ENCODE assay signal across 10 cellular contexts in the genomic region with DNA sequence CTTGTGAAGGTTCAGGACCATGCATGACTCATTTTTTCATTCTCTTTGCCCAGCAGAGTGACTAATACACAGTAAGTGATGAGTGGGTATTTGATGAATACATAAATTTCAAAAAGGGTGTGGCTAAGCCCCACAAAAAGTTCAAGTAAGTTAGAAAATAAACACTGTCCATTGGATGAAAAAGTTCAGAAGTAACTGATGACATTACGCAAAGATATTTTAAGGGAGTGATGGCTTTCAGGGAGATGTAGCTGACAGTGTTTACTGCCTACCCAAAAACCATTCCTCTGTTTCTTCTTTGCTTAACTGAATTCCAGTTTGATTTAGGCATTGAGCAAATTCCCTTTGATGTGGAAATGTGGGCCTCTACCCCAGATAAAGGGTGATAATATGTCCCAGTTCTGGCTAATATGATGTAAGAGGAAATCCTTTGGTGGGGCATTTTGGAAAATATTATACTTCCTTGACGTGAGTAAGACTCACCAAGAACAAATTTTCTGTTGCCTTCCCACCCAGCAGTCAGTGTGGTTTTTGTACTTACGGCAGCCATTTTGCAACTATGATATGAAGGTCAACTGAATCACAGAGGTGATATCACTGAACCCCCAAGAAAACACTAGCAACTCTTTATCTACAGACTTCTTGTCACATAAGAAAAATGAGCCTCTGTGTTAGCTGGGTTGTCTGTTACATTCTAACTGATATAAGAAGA. TPM values are rescaled to one million over a fixed set of nuclear protein-coding genes. Genes with fewer than 3 reads are reported as not detected.
DNase-seq lines count a peak whose midpoint lies in the region; TF ChIP-seq lines count a peak whose summit lies in the region.
"Had no signal": no experiment of that assay in that cellular context is flagged by ENCODE, and none has a peak within 500 bp of the region (broad histone marks: within the 10 kb centered on the region; RNA-seq: fewer than 3 reads in every experiment).

No MANE protein-coding gene starts in this region.

- no peak overlapping the region for H2BK12ac ChIP-seq in neuronal stem cell (ENCODE audit: low read length)

- intact Hi-C loops in tibial artery (cut with DNase I; ENCODE audit: low total_unique reads): loop anchor here (10.0 kb wide), 1 partner anchor 732 kb away; no protein-coding TSS in a partner anchor

- DNase-seq in AG10803 (ENCODE audit: low read depth): peak; percentile 59
- DNase-seq in LHCN-M2 (ENCODE audit: low read depth): peak; percentile 95
- peak; percentile 31 for DNase-seq in activated T-helper 9 cell treated with anti-CD3 and anti-CD28 coated beads, Interleukin-2, amount 50 U/mL, for 16 hours (ENCODE audit: low read depth)
- DNase-seq in iris pigment epithelial cell (ENCODE audit: low read depth): peak; percentile 90
- no peak for DNase-seq in caudate nucleus (lab: John Stamatoyannopoulos, UW)
- no peak for DNase-seq in NCI-H2029 (lab: John Stamatoyannopoulos, UW)
- DNase-seq in neuronal stem cell (ENCODE audit: low spot score): no peak
- no peak for DNase-seq in tibial artery

- H2BK15ac ChIP-seq in neuronal stem cell (ENCODE audit: low read length): no peak overlapping the region

- no peak overlapping the region for H3K27ac ChIP-seq in caudate nucleus (ENCODE audit: low read depth, low read length)
- no peak overlapping the region for H3K27ac ChIP-seq in neuronal stem cell (replicated peaks; ENCODE audit: low read length)
- no peak overlapping the region for H3K27ac ChIP-seq in tibial artery

- no peak overlapping the region for H3K9ac ChIP-seq in neuronal stem cell (ENCODE audit: low read depth, low read length, poor library complexity)

- H4K8ac ChIP-seq in neuronal stem cell (ENCODE audit: low read depth, low read length): no peak overlapping the region

- TF ChIP-seq CTCF in AG10803 (conservative IDR thresholded peaks at IDR 0.05; ENCODE audit: low read length): no peak
- no peak for TF ChIP-seq CTCF in tibial artery (IDR thresholded peaks at IDR 0.05)

- no peak overlapping the region for H2BK5ac ChIP-seq in neuronal stem cell (ENCODE audit: low read length)

- H3K4me2 ChIP-seq in neuronal stem cell (ENCODE audit: insufficient read depth, low read length, poor library complexity, severe bottlenecking): no peak overlapping the region

- no peaks in the 10 kb centered on the region for H3K79me1 ChIP-seq in neuronal stem cell (ENCODE audit: low read depth, low read length)

- no peak overlapping the region for H2AK5ac ChIP-seq in neuronal stem cell (ENCODE audit: low read depth, low read length)

- no peak overlapping the region for H3K18ac ChIP-seq in neuronal stem cell (ENCODE audit: low read length)

- H3K4me1 ChIP-seq in neuronal stem cell (ENCODE audit: control insufficient read depth in 2 of 2, insufficient read depth in 1 of 2, low read depth in 1 of 2, low read length in 2 of 2) (peaks cover 0 to 2% of the 10 kb centered on the region in 2 donors), tibial artery (peaks cover 0 to 12% (median 2%) of the 10 kb centered on the region in 4 donors)

- no peak overlapping the region for H3K4me3 ChIP-seq in AG10803 (ENCODE audit: low read length)
- H3K4me3 ChIP-seq in neuronal stem cell (ENCODE audit: low read length in 2 of 2): no peak overlapping the region
- H3K4me3 ChIP-seq in tibial artery: no peak overlapping the region
- H3K4me3 ChIP-seq: skin epidermis had no signal

- H2BK120ac ChIP-seq in neuronal stem cell (ENCODE audit: low read depth, low read length): no peak overlapping the region

- no peak overlapping the region for H2AFZ ChIP-seq in neuronal stem cell (ENCODE audit: low read length)

- H3K14ac ChIP-seq in neuronal stem cell (ENCODE audit: low read length): no peak overlapping the region

- WGBS in neuronal stem cell (ENCODE audit: extremely low coverage in 2 of 2, insufficient read length in 2 of 2, insufficient replicate concordance in 1 of 2), 2 donors: no CpG with 5 or more reads among the region's 3 CpGs

- H3K4ac ChIP-seq in neuronal stem cell (ENCODE audit: low read length): no peak overlapping the region

- no peak overlapping the region for H4K91ac ChIP-seq in neuronal stem cell (ENCODE audit: low read depth, low read length, poor library complexity)

- H3K9me3 ChIP-seq in neuronal stem cell (replicated peaks in 1 of 2; ENCODE audit: control insufficient read depth in 2 of 2, insufficient read depth in 1 of 2, low read depth in 1 of 2, low read length in 2 of 2) (no peaks in the 10 kb centered on the region), tibial artery (no peaks in the 10 kb centered on the region)

- H3K23ac ChIP-seq in neuronal stem cell (ENCODE audit: low read depth, low read length, poor library complexity): no peak overlapping the region

- H3K36me3 ChIP-seq in neuronal stem cell (replicated peaks in 1 of 2; ENCODE audit: control insufficient read depth in 2 of 2, insufficient read depth in 2 of 2, low read length in 2 of 2) (no peaks in the 10 kb centered on the region), tibial artery (no peaks in the 10 kb centered on the region)

- H3K27me3 ChIP-seq in neuronal stem cell (ENCODE audit: control insufficient read depth in 3 of 3, insufficient read depth in 3 of 3, low read depth in 1 of 3, low read length in 3 of 3) (peaks cover 0 to 15% (median 9%) of the 10 kb centered on the region in 3 experiments), tibial artery (peaks cover 0 to 6% of the 10 kb centered on the region in 2 donors)

RNA-seq across cellular contexts. Expression of a gene that starts 29.0 kb away (rescaled TPM):
- 0.26 TPM in 1 of 2 replicates, not detected in the other for total RNA-seq in LHCN-M2 (2014; rRNA removed)
- not detected for polyA plus RNA-seq in LHCN-M2 (2012)
- polyA plus RNA-seq in neuronal stem cell (2013, experiment 1 of 2): not detected
- not detected for polyA plus RNA-seq in neuronal stem cell (2013, experiment 2 of 2)
- total RNA-seq: OCI-LY7 had no signal

Comparison
In these comparisons a context has a peak if more than half of its experiments do, and no peak if none do; other contexts are left out.
1. DNase-seq: peak in AG10803 (single experiment), LHCN-M2 (single experiment), activated T-helper 9 cell treated with anti-CD3 and anti-CD28 coated beads, Interleukin-2, amount 50 U/mL, for 16 hours (single experiment) and iris pigment epithelial cell (single experiment); none in caudate nucleus (0 of 61), NCI-H2029 (single experiment), neuronal stem cell (single experiment) and tibial artery (0 of 2).